1 cellular context compared by ENCODE assay signal in genomic region chr13:112062619-112063308, GRCh38.
TF ChIP-seq lines count a peak whose summit lies in the region.

No MANE protein-coding gene starts in this region.

TF ChIP-seq in WTC11, 78 proteins besides CTCF, POLR2A, EP300 and RAD21 (continued from another document):
- TF ChIP-seq FOXP4 (CRISPR knock-in tag; IDR thresholded peaks at IDR 0.05) = no peak
